Comparison of ENCODE assay signal across 8 cellular contexts in the genomic region with DNA sequence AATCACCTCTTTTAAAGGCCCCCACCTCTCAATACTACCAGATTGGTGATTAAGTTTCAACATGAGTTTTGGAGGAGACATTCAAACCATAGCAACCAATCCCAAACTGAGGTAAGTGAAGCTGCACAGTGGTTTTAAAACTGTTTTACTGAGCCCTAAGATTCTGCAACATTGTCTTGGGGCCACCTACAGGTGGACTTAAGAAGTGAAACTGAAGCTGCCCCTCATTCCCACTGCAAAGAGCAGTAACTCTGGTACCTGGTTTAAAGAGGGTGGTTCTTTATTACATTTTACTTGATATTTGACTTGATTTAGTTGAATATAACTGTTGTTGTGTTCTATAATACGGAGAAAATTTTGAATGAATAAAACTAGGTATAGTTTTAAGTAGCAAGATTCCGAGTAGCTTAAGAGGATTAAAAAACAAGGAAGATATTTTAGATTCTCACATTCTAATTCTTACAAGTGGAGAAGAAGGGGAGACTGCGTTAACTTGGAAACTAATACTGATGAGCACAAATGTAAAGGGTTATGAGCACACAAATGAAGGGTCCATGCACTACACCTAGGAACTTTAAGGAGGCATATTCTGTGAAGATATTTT.
DNase-seq lines count a peak whose midpoint lies in the region; ATAC-seq and TF ChIP-seq lines count a peak whose summit lies in the region.

No MANE protein-coding gene starts in this region.

- ATAC-seq in GM21528 (IDR thresholded peaks at IDR 0.05; ENCODE audit: low FRiP score, unreplicated experiment) = peak; percentile 57
- ATAC-seq in GM18520 (IDR thresholded peaks at IDR 0.05; ENCODE audit: unreplicated experiment) = no peak

- no peak for TF ChIP-seq POLR2A in erythroblast (IDR thresholded peaks at IDR 0.05; ENCODE audit: low read length)

- peak; percentile 41 for DNase-seq in EH (ENCODE audit: low read depth)
- peak in 2 of 3 experiments; percentile 10 to 60 for DNase-seq in NCI-H1417 (lab: John Stamatoyannopoulos, UW)
- DNase-seq in erythroblast (lab: John Stamatoyannopoulos, UW) = peak; percentile 2 to 30
- DNase-seq in retina = peak; percentile 28
- DNase-seq in stimulated activated CD4-positive, alpha-beta T cell treated with anti-CD3 and anti-CD28 coated beads, Interleukin-2, amount 100 ng/mL, for 48 hours = no peak
- no peak for DNase-seq in pons (ENCODE audit: low spot score)

Comparison
In these comparisons a context has a peak if more than half of its experiments do, and no peak if none do; other contexts are left out.
1. DNase-seq: peak in EH (single experiment), NCI-H1417 (2 of 3), erythroblast (2 of 2) and retina (single experiment); none in stimulated activated CD4-positive, alpha-beta T cell treated with anti-CD3 and anti-CD28 coated beads, Interleukin-2, amount 100 ng/mL, for 48 hours (0 of 2) and pons (single experiment).